In the genomic region with DNA sequence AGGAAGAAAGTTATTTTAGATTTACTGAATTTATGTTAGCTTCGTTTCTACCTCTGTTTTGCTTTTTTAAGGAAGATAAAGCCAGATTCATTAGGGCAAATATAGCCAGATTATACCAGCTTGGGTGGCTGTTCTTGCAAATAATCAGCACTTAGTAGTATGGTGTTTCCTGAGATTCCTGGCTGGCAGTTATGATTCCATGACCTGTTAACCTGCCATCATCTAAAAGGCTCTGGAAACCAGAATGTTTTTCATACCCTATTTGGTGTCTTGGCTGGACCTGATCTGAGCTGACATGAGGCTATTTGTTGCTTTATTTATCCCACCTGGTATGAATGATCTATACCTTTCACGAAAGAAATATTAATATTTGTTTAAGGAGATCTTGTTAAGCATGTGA, we compare ENCODE assay signal across 23 cellular contexts.
DNase-seq lines count a peak whose midpoint lies in the region; ATAC-seq, FAIRE-seq and TF ChIP-seq lines count a peak whose summit lies in the region.
"Had no signal": no experiment of that assay in that cellular context is flagged by ENCODE, and none has a peak within 500 bp of the region (broad histone marks: within the 10 kb centered on the region; RNA-seq: fewer than 3 reads in every experiment).

No MANE protein-coding gene starts in this region.

- H3K27ac ChIP-seq in BLaER1 treated with 17β-estradiol and CSF1 and Interleukin-3, amounts not matched to agents 10 nM and 100 nM, result no peak overlapping the region
- H3K27ac ChIP-seq in VCaP (peak overlapping the region; percentile 95), smooth muscle cell (ENCODE audit: low read depth) (peak overlapping the region; percentile 98), pancreas (no peak overlapping the region)
- H3K27ac ChIP-seq: A549 had no signal

- no peaks in the 10 kb centered on the region for H3K9me3 ChIP-seq in BLaER1 treated with 17β-estradiol and CSF1 and Interleukin-3, amounts not matched to agents 10 nM and 100 nM (replicated peaks in 1 of 11)
- no peaks in the 10 kb centered on the region for H3K9me3 ChIP-seq in smooth muscle cell (replicated peaks; ENCODE audit: low read depth)
- H3K9me3 ChIP-seq in pancreas, result no peaks in the 10 kb centered on the region
- H3K9me3 ChIP-seq: A549, SK-N-SH had no signal

- H2AFZ ChIP-seq in smooth muscle cell (ENCODE audit: low read depth), result no peak overlapping the region

- no peak for ATAC-seq in pancreas
- ATAC-seq: A549, HCT116 had no signal

- H3K79me2 ChIP-seq in smooth muscle cell (ENCODE audit: low read depth), result peaks cover 5% of the 10 kb centered on the region

- H3K4me1 ChIP-seq in BLaER1 treated with 17β-estradiol and CSF1 and Interleukin-3, amounts not matched to agents 10 nM and 100 nM, result peaks cover 0 to 51% (median 37%) of the 10 kb centered on the region in 10 experiments; a peak in 13 of 20 replicates
- H3K4me1 ChIP-seq in smooth muscle cell (ENCODE audit: low read depth) (peaks cover 19% of the 10 kb centered on the region), pancreas (peaks cover 0 to 12% (median 11%) of the 10 kb centered on the region in 3 donors)

- H3K4me2 ChIP-seq in BLaER1 treated with 17β-estradiol and CSF1 and Interleukin-3, amounts not matched to agents 10 nM and 100 nM, result peak overlapping the region in 6 of 11 experiments; percentile 17 to 63 (median 53); a peak in 7 of 22 replicates
- H3K4me2 ChIP-seq in smooth muscle cell, result no peak overlapping the region
- H3K4me2 ChIP-seq: A549, SK-N-SH had no signal

- no peak for FAIRE-seq in pancreas (lab: Jason Lieb, UNC)
- FAIRE-seq: A549, GM12892, GM19239, RCC 7860 had no signal

- TF ChIP-seq CTCF in VCaP (conservative IDR thresholded peaks at IDR 0.05) (no peak), smooth muscle cell (IDR thresholded peaks at IDR 0.05; ENCODE audit: borderline replicate concordance, insufficient read depth, poor library complexity, severe bottlenecking) (no peak), pancreas (IDR thresholded peaks at IDR 0.05) (no peak)

- intact Hi-C loops in pancreas (cut with DNase I), result no loop called here

- DNase-seq in lung microvascular endothelial cell (ENCODE audit: low read depth in 2 of 2) (peak; percentile 18 to 36), smooth muscle cell (lab: John Stamatoyannopoulos, UW; ENCODE audit: unreplicated experiment) (no peak), pancreas (no peak), KG1 (lab: John Stamatoyannopoulos, UW) (no peak), DMS153 treated with DMSO at 0.1 percent for 48 hours (lab: John Stamatoyannopoulos, UW; ENCODE audit: unreplicated experiment) (no peak)
- DNase-seq: AML-193; CD8-positive, alpha-beta memory T cell; DND-41; NCI-H1092 treated with DMSO at 0.1 percent for 48 hours; NCI-H1436; NCI-H187; NCI-H2081 treated with DMSO at 0.1 percent for 48 hours; NCI-H2171; NCI-H226; NCI-H510A treated with DMSO at 0.1 percent for 48 hours; SK-N-SH had no signal

- H4K20me1 ChIP-seq in BLaER1 treated with 17β-estradiol and CSF1 and Interleukin-3, amounts not matched to agents 10 nM and 100 nM, result peaks cover 0 to 39% (median 15%) of the 10 kb centered on the region in 11 experiments; a peak in 11 of 22 replicates
- H4K20me1 ChIP-seq in smooth muscle cell (ENCODE audit: low read depth), result no peaks in the 10 kb centered on the region

- peaks cover 18 to 88% (median 32%) of the 10 kb centered on the region in 11 experiments; a peak in 21 of 22 replicates for H3K36me3 ChIP-seq in BLaER1 treated with 17β-estradiol and CSF1 and Interleukin-3, amounts not matched to agents 10 nM and 100 nM
- H3K36me3 ChIP-seq in smooth muscle cell (ENCODE audit: low read depth) (peaks cover 3% of the 10 kb centered on the region), pancreas (peaks cover 0 to 9% (median 4%) of the 10 kb centered on the region in 3 donors)

- H3K4me3 ChIP-seq in BLaER1 treated with 17β-estradiol and CSF1 and Interleukin-3, amounts not matched to agents 10 nM and 100 nM, result no peak overlapping the region
- H3K4me3 ChIP-seq in smooth muscle cell (no peak overlapping the region), pancreas (no peak overlapping the region)
- H3K4me3 ChIP-seq: A549 had no signal

- H3F3A ChIP-seq in smooth muscle cell (ENCODE audit: low read depth), result peaks cover 21% of the 10 kb centered on the region

- 98% methylated on average over 2 of the region's 2 CpGs for WGBS in smooth muscle cell (ENCODE audit: low lambda C conversion rate)
- 52 to 57% methylated on average over 2 of the region's 2 CpGs for WGBS in pancreas, 2 donors

- H3K27me3 ChIP-seq in BLaER1 treated with 17β-estradiol and CSF1 and Interleukin-3, amounts not matched to agents 10 nM and 100 nM, result no peaks in the 10 kb centered on the region
- no peaks in the 10 kb centered on the region for H3K27me3 ChIP-seq in smooth muscle cell (ENCODE audit: low read depth)
- H3K27me3 ChIP-seq in pancreas, result no peaks in the 10 kb centered on the region

- H3K9ac ChIP-seq in BLaER1 treated with 17β-estradiol and CSF1 and Interleukin-3, amounts not matched to agents 10 nM and 100 nM, result no peak overlapping the region
- no peak overlapping the region for H3K9ac ChIP-seq in smooth muscle cell (ENCODE audit: low read depth)
- H3K9ac ChIP-seq: SK-N-SH had no signal

Comparison
In these comparisons a context has a peak if more than half of its experiments do, and no peak if none do; other contexts are left out.
1. H3K27ac ChIP-seq: peak in VCaP (single experiment) and smooth muscle cell (single experiment); none in BLaER1 treated with 17β-estradiol and CSF1 and Interleukin-3, amounts not matched to agents 10 nM and 100 nM (0 of 11) and pancreas (0 of 4).
2. DNase-seq: peak in lung microvascular endothelial cell (2 of 2); none in smooth muscle cell (single experiment), pancreas (0 of 6), KG1 (single experiment) and DMS153 treated with DMSO at 0.1 percent for 48 hours (single experiment).